In genomic region chr1:37795340-37796110, GRCh38 we compare ENCODE assay signal across 8 cellular contexts. TPM values are rescaled to one million over a fixed set of nuclear protein-coding genes. Genes with fewer than 3 reads are reported as not detected.
DNase-seq lines count a peak whose midpoint lies in the region; ATAC-seq and TF ChIP-seq lines count a peak whose summit lies in the region.

No MANE protein-coding gene starts in this region.

- H3K27ac Mint-ChIP-seq in Caco-2 (ENCODE audit: unreplicated experiment) (no peak overlapping the region), nephron (no peak overlapping the region)

- H3K4me1 Mint-ChIP-seq in Caco-2 (ENCODE audit: low read depth, unreplicated experiment) (no peaks in the 10 kb centered on the region), nephron (peaks cover 5% of the 10 kb centered on the region)

- POLR2A ChIA-PET in Caco-2 (lab: Charles Lee) = interaction anchor here (1.1 kb wide), 1 partner anchor 13 kb away, joined by 9 read pairs; the partner anchor contains the start of genes C1orf122 and YRDC

- no peak overlapping the region for H3K27ac ChIP-seq in fibroblast of lung (ENCODE audit: insufficient read depth, low read length)

- CTCF ChIA-PET in Caco-2 (lab: Charles Lee) = interaction anchor here (0.5 kb wide), 1 partner anchor 36 kb away, joined by 5 read pairs; no protein-coding TSS in a partner anchor

- H3K9me3 ChIP-seq in Caco-2 (no peaks in the 10 kb centered on the region), Loucy (ENCODE audit: insufficient read depth, low read depth, low read length) (no peaks in the 10 kb centered on the region), fibroblast of lung (ENCODE audit: control insufficient read depth, insufficient read depth, low read depth, low read length) (no peaks in the 10 kb centered on the region)

- ATAC-seq in HG03460 (IDR thresholded peaks at IDR 0.05; ENCODE audit: unreplicated experiment) (no peak), HG03045 (IDR thresholded peaks at IDR 0.05; ENCODE audit: unreplicated experiment) (no peak), GM18907 (IDR thresholded peaks at IDR 0.05; ENCODE audit: unreplicated experiment) (no peak)

- H3K79me2 ChIP-seq in Loucy (ENCODE audit: insufficient read depth, low read length) = peaks cover 16% of the 10 kb centered on the region
- no peaks in the 10 kb centered on the region for H3K79me2 ChIP-seq in fibroblast of lung (ENCODE audit: control insufficient read depth, insufficient read depth, low read length)

- no peaks in the 10 kb centered on the region for H3K9me2 ChIP-seq in Loucy (replicated peaks; ENCODE audit: low read depth, low read length)

- no peak overlapping the region for H3K9ac ChIP-seq in Loucy (ENCODE audit: low read depth, low read length, poor library complexity, severe bottlenecking)
- H3K9ac ChIP-seq in fibroblast of lung (ENCODE audit: insufficient read depth, low read length) = no peak overlapping the region

- H3K36me3 Mint-ChIP-seq in Caco-2 (ENCODE audit: insufficient read depth, unreplicated experiment) = peaks cover 21% of the 10 kb centered on the region
- H3K36me3 Mint-ChIP-seq in nephron (ENCODE audit: low read depth) = peaks cover 5% of the 10 kb centered on the region

- H3K36me3 ChIP-seq in Caco-2 (ENCODE audit: control insufficient read depth, insufficient read depth, low read length) = no peaks in the 10 kb centered on the region
- peaks cover 7% of the 10 kb centered on the region; the same call in 1 of the 2 replicates for H3K36me3 ChIP-seq in Loucy (ENCODE audit: insufficient read depth, low read length)
- H3K36me3 ChIP-seq in fibroblast of lung (ENCODE audit: control insufficient read depth, insufficient read depth, low read length) = no peaks in the 10 kb centered on the region

- BruUV-seq in Caco-2 (replicated peaks; lab: Mats Ljungman, UMichigan) = no TSS peak

- H2AFZ ChIP-seq in Loucy (ENCODE audit: low read length) (no peak overlapping the region), fibroblast of lung (ENCODE audit: low read length) (no peak overlapping the region)

- H3K4me3 Mint-ChIP-seq in Caco-2 (ENCODE audit: unreplicated experiment) (peak overlapping the region; percentile 78), nephron (peak overlapping the region; percentile 80 to 86 (median 85))

- peak overlapping the region; percentile 61 for H3K4me2 ChIP-seq in Loucy (ENCODE audit: low read depth, low read length, poor library complexity, severe bottlenecking)
- no peak overlapping the region for H3K4me2 ChIP-seq in fibroblast of lung (ENCODE audit: extremely low read depth, insufficient read depth, low read length)

- H3K4me3 ChIP-seq in Caco-2 (ENCODE audit: low read depth, low read length) (peak overlapping the region; percentile 71), Loucy (ENCODE audit: low read length, poor library complexity, severe bottlenecking) (peak overlapping the region; percentile 68), fibroblast of lung (replicated peaks in 1 of 4; ENCODE audit: control extremely low read depth in 1 of 4, insufficient read depth in 1 of 4, low read depth in 3 of 4, low read length in 4 of 4) (no peak overlapping the region)

- intact Hi-C loops in Caco-2 (cut with micrococcal nuclease; ENCODE audit: unreplicated experiment) = no loop called here

- no peak for TF ChIP-seq CTCF in Caco-2 (IDR thresholded peaks at IDR 0.05; ENCODE audit: insufficient read depth in 1 of 2, low read depth in 1 of 2, low read length in 1 of 2, severe bottlenecking in 1 of 2, unreplicated experiment in 1 of 2)
- TF ChIP-seq CTCF in Loucy (conservative IDR thresholded peaks at IDR 0.05; ENCODE audit: low read length) = no peak
- TF ChIP-seq CTCF in fibroblast of lung (conservative IDR thresholded peaks at IDR 0.05 in 1 of 2, IDR thresholded peaks at IDR 0.05 in 1 of 2; ENCODE audit: low read depth in 1 of 2, low read length in 2 of 2) = no peak
- TF ChIP-seq CTCF in nephron (IDR thresholded peaks at IDR 0.05; ENCODE audit: unreplicated experiment in 3 of 3) = no peak

- H3K27me3 Mint-ChIP-seq in Caco-2 (ENCODE audit: insufficient read depth, unreplicated experiment) (no peaks in the 10 kb centered on the region), nephron (ENCODE audit: low read depth) (peaks cover 47% of the 10 kb centered on the region)

- peaks cover 12% of the 10 kb centered on the region for H4K20me1 ChIP-seq in Loucy (ENCODE audit: insufficient read depth, low read length, poor library complexity, severe bottlenecking)
- no peaks in the 10 kb centered on the region for H4K20me1 ChIP-seq in fibroblast of lung (ENCODE audit: control insufficient read depth, extremely low read depth, insufficient read depth, low read length)

- H3K9me3 Mint-ChIP-seq in Caco-2 (ENCODE audit: unreplicated experiment) (no peaks in the 10 kb centered on the region), nephron (no peaks in the 10 kb centered on the region)

- H3K4me1 ChIP-seq in Caco-2 = no peaks in the 10 kb centered on the region; the same call in 1 of the 2 replicates
- no peaks in the 10 kb centered on the region for H3K4me1 ChIP-seq in Loucy (ENCODE audit: insufficient read depth, low read length, poor library complexity, severe bottlenecking)
- H3K4me1 ChIP-seq in fibroblast of lung (ENCODE audit: control insufficient read depth, extremely low read depth, insufficient read depth, low read length) = no peaks in the 10 kb centered on the region

- H3K27me3 ChIP-seq in Caco-2 (replicated peaks; ENCODE audit: control insufficient read depth, insufficient read depth, low read length) (no peaks in the 10 kb centered on the region), Loucy (ENCODE audit: insufficient read depth, low read length, poor library complexity, severe bottlenecking) (no peaks in the 10 kb centered on the region), fibroblast of lung (ENCODE audit: control insufficient read depth, insufficient read depth, low read length) (peaks cover 11% of the 10 kb centered on the region)

- DNase-seq in Caco-2 (peak in 1 of 2 experiments; percentile 32), fibroblast of lung (ENCODE audit: low read depth in 2 of 2) (peak; percentile 44 to 48)
- DNase-seq in activated CD4-positive, alpha-beta T cell treated with anti-CD3 and anti-CD28 coated beads, Interleukin-2, amount 50 U/mL, for 48 hours = peak; percentile 58 to 61

- no peaks in the 10 kb centered on the region for H3F3A ChIP-seq in Loucy (ENCODE audit: low read depth)

RNA-seq across cellular contexts. Expression of gene MANEAL, which starts 1.9 kb away (rescaled TPM):
- 24.8 and 25.9 TPM in 2 replicates for total RNA-seq in Caco-2 (2022)
- 0.26 and 0.50 TPM in 2 replicates for total RNA-seq in fibroblast of lung
- 0.44 and 0.79 TPM in 2 replicates for polyA plus RNA-seq in fibroblast of lung
- 0.30 and 0.57 TPM in 2 replicates for polyA plus RNA-seq in fibroblast of lung (2012)
- 0.96 and 7.0 TPM in 2 replicates for polyA minus RNA-seq in fibroblast of lung (ENCODE audit: low replicate concordance)

RNA-seq across cellular contexts. Expression of gene C1orf122, which starts 12.1 kb away (rescaled TPM):
- total RNA-seq in Caco-2 (2022) (37.7 and 41.0 TPM in 2 replicates), fibroblast of lung (24.7 and 28.1 TPM in 2 replicates)
- polyA plus RNA-seq in fibroblast of lung = 14.3 and 14.8 TPM in 2 replicates
- polyA plus RNA-seq in fibroblast of lung (2012) = 30.0 and 35.5 TPM in 2 replicates
- 12.1 and 26.1 TPM in 2 replicates for polyA minus RNA-seq in fibroblast of lung (ENCODE audit: low replicate concordance)

RNA-seq across cellular contexts. Expression of gene YRDC, which starts 12.5 kb away (rescaled TPM):
- total RNA-seq in Caco-2 (2022) (10.3 and 10.7 TPM in 2 replicates), fibroblast of lung (12.6 and 14.0 TPM in 2 replicates)
- 9.9 and 15.9 TPM in 2 replicates for polyA plus RNA-seq in fibroblast of lung
- polyA plus RNA-seq in fibroblast of lung (2012) = 8.5 and 14.5 TPM in 2 replicates
- 10.3 and 17.0 TPM in 2 replicates for polyA minus RNA-seq in fibroblast of lung (ENCODE audit: low replicate concordance)

RNA-seq across cellular contexts. Expression of gene EPHA10, which starts 30.6 kb away (rescaled TPM):
- total RNA-seq in Caco-2 (2022) (2.8 and 3.1 TPM in 2 replicates), fibroblast of lung (under 0.01 TPM in 2 replicates)
- polyA plus RNA-seq in fibroblast of lung = not detected in 2 replicates
- not detected in 2 replicates for polyA plus RNA-seq in fibroblast of lung (2012)
- not detected in 2 replicates for polyA minus RNA-seq in fibroblast of lung (ENCODE audit: low replicate concordance)

Comparison
In these comparisons a context has a peak if more than half of its experiments do, and no peak if none do; other contexts are left out.
1. H3K4me3 ChIP-seq: peak in Caco-2 (single experiment) and Loucy (single experiment); none in fibroblast of lung (0 of 4).
2. RNA of gene MANEAL, which starts 1.9 kb away (total RNA-seq): 24.8 to 25.9 TPM in Caco-2; 0.26 to 0.50 TPM in fibroblast of lung; every median in the first group is over 10 times any median in the second.